15 cellular contexts compared by ENCODE assay signal in genomic region chr7:131325179-131325840, GRCh38. TPM values are rescaled to one million over a fixed set of nuclear protein-coding genes. Genes with fewer than 3 reads are reported as not detected.
DNase-seq lines count a peak whose midpoint lies in the region; ATAC-seq and TF ChIP-seq lines count a peak whose summit lies in the region.
"Had no signal": no experiment of that assay in that cellular context is flagged by ENCODE, and none has a peak within 500 bp of the region (broad histone marks: within the 10 kb centered on the region; RNA-seq: fewer than 3 reads in every experiment).

No MANE protein-coding gene starts in this region.

- no TSS peak for BruUV-seq in Caco-2 (replicated peaks; lab: Mats Ljungman, UMichigan)

- H3K4me1 Mint-ChIP-seq in Caco-2 (ENCODE audit: low read depth, unreplicated experiment) (peaks cover 27% of the 10 kb centered on the region), activated B cell treated with CpG ODN at 0.5 μM for 24 hours (peaks cover 47% of the 10 kb centered on the region), memory B cell (peaks cover 35% of the 10 kb centered on the region)

- CTCF ChIA-PET in Caco-2 (lab: Charles Lee) (interaction anchor here (0.7 to 1.1 kb wide), 2 partner anchors 22 to 72 kb away, joined by 3 to 4 read pairs; no protein-coding TSS in a partner anchor), activated B cell treated with CpG ODN at 0.5 μM for 24 hours (lab: Charles Lee) (interaction anchor here (0.7 kb wide), 1 partner anchor 97 kb away, joined by 4 read pairs; no protein-coding TSS in a partner anchor), GM10248 (lab: Yijun Ruan, JAX) (interaction anchor here (0.9 to 2.4 kb wide), 8 partner anchors 11 to 343 kb away, joined by 3 to 8 read pairs (median 3); no protein-coding TSS in a partner anchor)

- ATAC-seq in activated B cell treated with CpG ODN at 0.5 μM for 24 hours (ENCODE audit: low read depth) (no peak), memory B cell (ENCODE audit: low read depth) (no peak)
- ATAC-seq: foreskin keratinocyte, GM12878, left cardiac atrium had no signal

- H3K27me3 ChIP-seq in ACC112 (ENCODE audit: insufficient read depth, low read length) (no peaks in the 10 kb centered on the region), Caco-2 (replicated peaks; ENCODE audit: control insufficient read depth, insufficient read depth, low read length) (no peaks in the 10 kb centered on the region), breast epithelium (no peaks in the 10 kb centered on the region)
- H3K27me3 ChIP-seq: foreskin keratinocyte, neutrophil, spleen had no signal

- H3K4me3 Mint-ChIP-seq in Caco-2 (ENCODE audit: unreplicated experiment) (peak overlapping the region; percentile 6), activated B cell treated with CpG ODN at 0.5 μM for 24 hours (peak overlapping the region; percentile 50), memory B cell (peak overlapping the region; percentile 17)
- H3K4me3 Mint-ChIP-seq: dendritic cell treated with granulocyte-macrophage colony-stimulating factor and Interleukin-4, amounts not matched to agents 40 ng/mL and 50 ng/mL, for 4 days had no signal

- POLR2A ChIA-PET in Caco-2 (lab: Charles Lee), result no interaction called here
- POLR2A ChIA-PET in activated B cell treated with CpG ODN at 0.5 μM for 24 hours (lab: Charles Lee), result interaction anchor here (1.3 kb wide), 1 partner anchor 214 kb away, joined by 3 read pairs; no protein-coding TSS in a partner anchor
- POLR2A ChIA-PET in GM10248 (lab: Yijun Ruan, JAX), result no interaction called here

- H3K9me3 ChIP-seq in Caco-2 (no peaks in the 10 kb centered on the region), breast epithelium (no peaks in the 10 kb centered on the region)
- H3K9me3 ChIP-seq: neutrophil, spleen had no signal

- intact Hi-C loops in Caco-2 (cut with micrococcal nuclease; ENCODE audit: unreplicated experiment), result loop anchor here (5.0 kb wide), 2 partner anchors 77 to 218 kb away; no protein-coding TSS in a partner anchor
- intact Hi-C loops in activated B cell treated with CpG ODN at 0.5 μM for 24 hours (cut with micrococcal nuclease), result loop anchor here (2.0 to 5.0 kb wide), 3 partner anchors 17 to 1253 kb away; partner anchors contain the start of gene KLHDC10
- intact Hi-C loops in breast epithelium (cut with DNase I; ENCODE audit: low total_unique reads), result no loop called here

- no peak for TF ChIP-seq CTCF in Caco-2 (IDR thresholded peaks at IDR 0.05; ENCODE audit: insufficient read depth in 1 of 2, low read depth in 1 of 2, low read length in 1 of 2, severe bottlenecking in 1 of 2, unreplicated experiment in 1 of 2)
- TF ChIP-seq CTCF in activated B cell treated with CpG ODN at 0.5 μM for 24 hours (IDR thresholded peaks at IDR 0.05), result no peak
- TF ChIP-seq CTCF in GM10248 (IDR thresholded peaks at IDR 0.05; ENCODE audit: control extremely low read depth, extremely low read depth, low read depth, missing control alignments), result no peak
- no peak for TF ChIP-seq CTCF in breast epithelium (IDR thresholded peaks at IDR 0.05)

- H3K36me3 ChIP-seq in ACC112 (ENCODE audit: insufficient read depth, low read length), result peaks cover 8% of the 10 kb centered on the region; the same call in 1 of the 2 replicates
- H3K36me3 ChIP-seq in Caco-2 (ENCODE audit: control insufficient read depth, insufficient read depth, low read length), result no peaks in the 10 kb centered on the region
- H3K36me3 ChIP-seq in breast epithelium, result no peaks in the 10 kb centered on the region
- H3K36me3 ChIP-seq: neutrophil, spleen had no signal

- H3K36me3 Mint-ChIP-seq in Caco-2 (ENCODE audit: insufficient read depth, unreplicated experiment), result peaks cover 15% of the 10 kb centered on the region
- peaks cover 13% of the 10 kb centered on the region for H3K36me3 Mint-ChIP-seq in activated B cell treated with CpG ODN at 0.5 μM for 24 hours (ENCODE audit: low read depth)
- H3K36me3 Mint-ChIP-seq in memory B cell, result no peaks in the 10 kb centered on the region

- peak overlapping the region; percentile 11 for H3K27ac Mint-ChIP-seq in Caco-2 (ENCODE audit: unreplicated experiment)
- peak overlapping the region; percentile 27 for H3K27ac Mint-ChIP-seq in activated B cell treated with CpG ODN at 0.5 μM for 24 hours
- no peak overlapping the region for H3K27ac Mint-ChIP-seq in memory B cell
- H3K27ac Mint-ChIP-seq: dendritic cell treated with granulocyte-macrophage colony-stimulating factor and Interleukin-4, amounts not matched to agents 40 ng/mL and 50 ng/mL, for 4 days had no signal

- no peak for TF ChIP-seq POLR2A in breast epithelium (IDR thresholded peaks at IDR 0.05)

- H3K79me2 ChIP-seq in ACC112 (ENCODE audit: control insufficient read depth, insufficient read depth, low read length, unreplicated experiment), result peaks cover 31% of the 10 kb centered on the region

- H3K4me1 ChIP-seq in ACC112 (ENCODE audit: control insufficient read depth, insufficient read depth, low read length, unreplicated experiment), result peaks cover 29% of the 10 kb centered on the region
- peaks cover 25% of the 10 kb centered on the region; the same call in 1 of the 2 replicates for H3K4me1 ChIP-seq in Caco-2
- peaks cover 0 to 5% of the 10 kb centered on the region in 2 donors for H3K4me1 ChIP-seq in breast epithelium

- no peak overlapping the region for H2AFZ ChIP-seq in ACC112 (ENCODE audit: low read length, unreplicated experiment)

- H3K9me3 Mint-ChIP-seq in Caco-2 (ENCODE audit: unreplicated experiment) (no peaks in the 10 kb centered on the region), activated B cell treated with CpG ODN at 0.5 μM for 24 hours (no peaks in the 10 kb centered on the region), memory B cell (peaks cover 2% of the 10 kb centered on the region)

- no peaks in the 10 kb centered on the region for H3K27me3 Mint-ChIP-seq in Caco-2 (ENCODE audit: insufficient read depth, unreplicated experiment)
- H3K27me3 Mint-ChIP-seq in activated B cell treated with CpG ODN at 0.5 μM for 24 hours, result no peaks in the 10 kb centered on the region
- H3K27me3 Mint-ChIP-seq in memory B cell, result no peaks in the 10 kb centered on the region
- H3K27me3 Mint-ChIP-seq: dendritic cell treated with granulocyte-macrophage colony-stimulating factor and Interleukin-4, amounts not matched to agents 40 ng/mL and 50 ng/mL, for 4 days had no signal

- no peak for DNase-seq in Caco-2
- DNase-seq in activated B cell treated with CpG ODN at 0.5 μM for 24 hours, result no peak
- no peak for DNase-seq in memory B cell (ENCODE audit: low spot score in 2 of 2)
- DNase-seq in GM10248 (ENCODE audit: extremely low spot score), result no peak
- no peak for DNase-seq in activated CD4-positive, CD25-positive, alpha-beta regulatory T cell (lab: John Stamatoyannopoulos, UW)
- no peak for DNase-seq in iPS-NIHi7 (ENCODE audit: extremely low spot score)
- no peak for DNase-seq in breast epithelium (ENCODE audit: low spot score in 2 of 2)
- DNase-seq: foreskin keratinocyte, left cardiac atrium, NCI-H2107, spleen had no signal

- H3K27ac ChIP-seq in ACC112 (ENCODE audit: low read depth, low read length), result peak overlapping the region; percentile 14; the same call in 1 of the 2 replicates
- no peak overlapping the region for H3K27ac ChIP-seq in breast epithelium
- H3K27ac ChIP-seq: foreskin keratinocyte, neutrophil, spleen had no signal

- H3K4me3 ChIP-seq in ACC112 (ENCODE audit: low read depth, low read length) (no peak overlapping the region), Caco-2 (ENCODE audit: low read depth, low read length) (no peak overlapping the region), breast epithelium (no peak overlapping the region)
- H3K4me3 ChIP-seq: GM12878, spleen had no signal

RNA-seq across cellular contexts. Expression of gene MKLN1, which starts 2.4 kb away (rescaled TPM):
- total RNA-seq in Caco-2 (2022), result 55.6 and 56.1 TPM in 2 replicates
- 48.9 and 64.6 TPM in 2 replicates for total RNA-seq in activated B cell treated with CpG ODN at 0.5 μM for 24 hours
- total RNA-seq in breast epithelium, result 100 to 1,000 TPM in 1 of 3 donors, 10 to 100 TPM in 2; 78.1 to 113 (median 80.3) TPM
